23 cellular contexts compared by ENCODE assay signal in the genomic region with DNA sequence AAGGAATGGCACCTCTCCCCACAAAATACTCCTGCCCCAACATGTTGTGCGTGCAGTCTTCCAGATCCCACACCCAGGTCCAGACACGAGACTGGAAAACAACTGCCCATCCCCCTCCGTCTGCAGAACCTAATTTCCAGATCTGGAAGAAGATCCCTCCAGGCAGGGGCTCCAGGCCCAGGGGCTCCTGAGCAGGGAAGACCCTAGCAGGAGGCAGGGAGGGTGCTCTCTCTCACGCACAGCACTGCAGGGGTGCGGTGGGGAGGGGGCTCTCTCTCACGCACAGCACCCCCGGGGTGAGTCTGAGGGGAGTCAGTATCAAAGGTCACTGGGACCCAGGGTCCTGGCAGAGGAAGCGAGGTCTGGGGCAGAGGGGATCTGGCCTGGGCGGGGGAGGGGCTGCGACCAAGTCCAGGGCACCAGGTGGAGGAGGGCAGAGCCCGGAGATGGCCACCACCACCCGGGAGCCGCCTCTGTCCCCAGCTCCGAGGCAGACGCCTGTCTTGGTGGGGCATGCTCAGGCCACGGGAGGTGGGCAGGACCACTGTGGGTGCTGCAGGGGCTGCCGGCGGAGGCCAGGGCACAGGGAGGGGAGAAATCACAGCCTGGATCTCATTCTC. TPM values are rescaled to one million over a fixed set of nuclear protein-coding genes. Genes with fewer than 3 reads are reported as not detected.
DNase-seq lines count a peak whose midpoint lies in the region; ATAC-seq and TF ChIP-seq lines count a peak whose summit lies in the region.
"Had no signal": no experiment of that assay in that cellular context is flagged by ENCODE, and none has a peak within 500 bp of the region (broad histone marks: within the 10 kb centered on the region; RNA-seq: fewer than 3 reads in every experiment).

No MANE protein-coding gene starts in this region.

- no peaks in the 10 kb centered on the region for H3K36me3 ChIP-seq in HEK293 (ENCODE audit: control insufficient read depth in 2 of 2, insufficient read depth in 1 of 2, low read length in 2 of 2)

- POLR2A ChIA-PET in HEK293 (lab: Yijun Ruan, JAX) = no interaction called here

- no peaks in the 10 kb centered on the region for H3K4me1 ChIP-seq in HEK293 (ENCODE audit: control insufficient read depth, insufficient read depth, low read length)

- CTCF ChIA-PET in HEK293 (lab: Yijun Ruan, JAX) = interaction anchor here (0.5 to 0.6 kb wide), 2 partner anchors 9 to 13 kb away, joined by 3 read pairs; no protein-coding TSS in a partner anchor

- DNase-seq in 8988T = peak; percentile 4
- no peak for DNase-seq in immature natural killer cell
- no peak for DNase-seq in T-helper 2 cell
- DNase-seq in NCI-H2081 (lab: John Stamatoyannopoulos, UW) = no peak
- no peak for DNase-seq in AG20443 (ENCODE audit: low spot score)
- DNase-seq: activated B cell treated with CpG ODN at 0.5 μM for 24 hours; activated CD8-positive, alpha-beta T cell treated with anti-CD3 and anti-CD28 coated beads, Interleukin-2, amount 10 ng/mL, durations not matched to agents 7 days and 5 days; activated T-cell treated with anti-CD3 and anti-CD28 coated beads, Interleukin-2, amount 50 U/mL, for 48 hours; CD4-positive, CD25-positive, alpha-beta regulatory T cell; cortex of kidney; foreskin melanocyte; Karpas-422; NCI-H510A treated with DMSO at 0.1 percent for 48 hours; stimulated activated CD4-positive, alpha-beta T cell treated with anti-CD3 and anti-CD28 coated beads, Interleukin-12 subunit alpha, Interleukin-12 subunit beta, amount 100 ng/mL, for 4 hours; substantia nigra; T-helper 17 cell had no signal

- peak overlapping the region in 3 of 5 experiments; percentile 51 to 92 (median 87) for H3K27ac Mint-ChIP-seq in brain
- H3K27ac Mint-ChIP-seq in immature natural killer cell = peak overlapping the region in 5 of 6 donors; percentile 75 to 91 (median 88)
- H3K27ac Mint-ChIP-seq: activated B cell treated with CpG ODN at 0.5 μM for 24 hours; activated CD8-positive, alpha-beta T cell treated with anti-CD3 and anti-CD28 coated beads, Interleukin-2, amount 10 ng/mL, durations not matched to agents 7 days and 5 days; activated naive CD4-positive, alpha-beta T cell treated with anti-CD3 and anti-CD28 coated beads, Interleukin-2, amount 50 U/mL, for 72 hours; CD4-positive, CD25-positive, alpha-beta regulatory T cell; T-helper 17 cell had no signal

- H3K27ac ChIP-seq in HEK293 (ENCODE audit: extremely low read depth, low read depth, low read length) = no peak overlapping the region

- no peak overlapping the region for H3K4me3 ChIP-seq in HEK293 (ENCODE audit: low read depth, low read length)

- H3K36me3 Mint-ChIP-seq in brain (no peaks in the 10 kb centered on the region), immature natural killer cell (peaks cover 0 to 10% (median 6%) of the 10 kb centered on the region in 3 donors)

- H3K9me3 ChIP-seq in HEK293 (ENCODE audit: control insufficient read depth, insufficient read depth, low read depth, low read length) = no peaks in the 10 kb centered on the region

- peaks cover 0 to 14% (median 8%) of the 10 kb centered on the region in 5 experiments for H3K9me3 Mint-ChIP-seq in brain
- H3K9me3 Mint-ChIP-seq in immature natural killer cell = no peaks in the 10 kb centered on the region
- H3K9me3 Mint-ChIP-seq: neural crest cell had no signal

- H3K4me3 Mint-ChIP-seq in brain = peak overlapping the region in 2 of 5 experiments; percentile 33 to 55
- peak overlapping the region in 2 of 5 donors; percentile 71 to 79 for H3K4me3 Mint-ChIP-seq in immature natural killer cell
- H3K4me3 Mint-ChIP-seq: activated B cell treated with CpG ODN at 0.5 μM for 24 hours; activated CD8-positive, alpha-beta T cell treated with anti-CD3 and anti-CD28 coated beads, Interleukin-2, amount 10 ng/mL, durations not matched to agents 7 days and 5 days; neural crest cell; T-helper 17 cell had no signal

- no peak for ATAC-seq in HG03342 (IDR thresholded peaks at IDR 0.05; ENCODE audit: unreplicated experiment)
- ATAC-seq: activated CD8-positive, alpha-beta T cell treated with anti-CD3 and anti-CD28 coated beads, Interleukin-2, amount 10 ng/mL, durations not matched to agents 7 days and 5 days; activated naive CD4-positive, alpha-beta T cell treated with anti-CD3 and anti-CD28 coated beads, Interleukin-2, amount 50 U/mL, for 72 hours; Right ventricle myocardium inferior; T-helper 17 cell had no signal

- H3K27me3 Mint-ChIP-seq in brain = no peaks in the 10 kb centered on the region
- peaks cover 5 to 16% (median 6%) of the 10 kb centered on the region in 3 donors for H3K27me3 Mint-ChIP-seq in immature natural killer cell (ENCODE audit: low read depth in 3 of 3)

- H3K4me1 Mint-ChIP-seq in brain (peaks cover 11% of the 10 kb centered on the region), immature natural killer cell (peaks cover 16 to 20% of the 10 kb centered on the region in 2 donors)

- TF ChIP-seq CTCF in HEK293 (tag by site-specific recombination; IDR thresholded peaks at IDR 0.05) (no peak), brain (conservative IDR thresholded peaks at IDR 0.05) (no peak)

TF ChIP-seq in HEK293, 187 proteins besides CTCF, POLR2A, EP300 and RAD21:
- TF ChIP-seq, protein P1, sequence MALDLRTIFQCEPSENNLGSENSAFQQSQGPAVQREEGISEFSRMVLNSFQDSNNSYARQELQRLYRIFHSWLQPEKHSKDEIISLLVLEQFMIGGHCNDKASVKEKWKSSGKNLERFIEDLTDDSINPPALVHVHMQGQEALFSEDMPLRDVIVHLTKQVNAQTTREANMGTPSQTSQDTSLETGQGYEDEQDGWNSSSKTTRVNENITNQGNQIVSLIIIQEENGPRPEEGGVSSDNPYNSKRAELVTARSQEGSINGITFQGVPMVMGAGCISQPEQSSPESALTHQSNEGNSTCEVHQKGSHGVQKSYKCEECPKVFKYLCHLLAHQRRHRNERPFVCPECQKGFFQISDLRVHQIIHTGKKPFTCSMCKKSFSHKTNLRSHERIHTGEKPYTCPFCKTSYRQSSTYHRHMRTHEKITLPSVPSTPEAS (tag by site-specific recombination; IDR thresholded peaks at IDR 0.05) = no peak
- peak; percentile 24; the same call in 1 of the 2 replicates for TF ChIP-seq ZIC2 (tag by site-specific recombination; IDR thresholded peaks at IDR 0.05)
- TF ChIP-seq ZNF112 (tag by site-specific recombination; IDR thresholded peaks at IDR 0.05) = no peak
- TF ChIP-seq ZNF621 (tag by site-specific recombination; IDR thresholded peaks at IDR 0.05) = no peak
- TF ChIP-seq ZNF366 (tag by site-specific recombination; conservative IDR thresholded peaks at IDR 0.05) = no peak
- no peak for TF ChIP-seq RBAK (tag by site-specific recombination; IDR thresholded peaks at IDR 0.05)
- no peak for TF ChIP-seq ZNF785 (tag by site-specific recombination; IDR thresholded peaks at IDR 0.05)
- TF ChIP-seq, protein P2, sequence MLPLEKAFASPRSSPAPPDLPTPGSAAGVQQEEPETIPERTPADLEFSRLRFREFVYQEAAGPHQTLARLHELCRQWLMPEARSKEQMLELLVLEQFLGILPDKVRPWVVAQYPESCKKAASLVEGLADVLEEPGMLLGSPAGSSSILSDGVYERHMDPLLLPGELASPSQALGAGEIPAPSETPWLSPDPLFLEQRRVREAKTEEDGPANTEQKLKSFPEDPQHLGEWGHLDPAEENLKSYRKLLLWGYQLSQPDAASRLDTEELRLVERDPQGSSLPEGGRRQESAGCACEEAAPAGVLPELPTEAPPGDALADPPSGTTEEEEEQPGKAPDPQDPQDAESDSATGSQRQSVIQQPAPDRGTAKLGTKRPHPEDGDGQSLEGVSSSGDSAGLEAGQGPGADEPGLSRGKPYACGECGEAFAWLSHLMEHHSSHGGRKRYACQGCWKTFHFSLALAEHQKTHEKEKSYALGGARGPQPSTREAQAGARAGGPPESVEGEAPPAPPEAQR (tag by site-specific recombination; IDR thresholded peaks at IDR 0.05) = no peak

RNA-seq across cellular contexts. Expression of a gene that starts 1.7 kb away (rescaled TPM):
- polyA plus RNA-seq in brain (ENCODE audit: insufficient read depth, low read depth, low replicate concordance) = 83.5 TPM
- polyA plus RNA-seq in immature natural killer cell = 100 to 1,000 TPM in 1 of 3 donors, 10 to 100 TPM in 2; 64.8 to 123 (median 71.7) TPM
- polyA plus RNA-seq: endothelial cell of umbilical vein had no signal

RNA-seq across cellular contexts. Expression of a gene that starts 6.2 kb away (rescaled TPM):
- polyA plus RNA-seq in brain (ENCODE audit: insufficient read depth, low read depth, low replicate concordance) (0.58 TPM), immature natural killer cell (1 to 10 TPM in 1 of 3 donors, not detected in 2; 1.4 TPM)
- polyA plus RNA-seq: CD4-positive, CD25-positive, alpha-beta regulatory T cell had no signal

RNA-seq across cellular contexts. Expression of a gene that starts 25.5 kb away (rescaled TPM):
- polyA plus RNA-seq in brain (ENCODE audit: insufficient read depth, low read depth, low replicate concordance) = not detected
- polyA plus RNA-seq in immature natural killer cell = not detected
- polyA plus RNA-seq: CD4-positive, CD25-positive, alpha-beta regulatory T cell; endothelial cell of umbilical vein had no signal
